ENCODE assay signal across 21 cellular contexts in the genomic region with DNA sequence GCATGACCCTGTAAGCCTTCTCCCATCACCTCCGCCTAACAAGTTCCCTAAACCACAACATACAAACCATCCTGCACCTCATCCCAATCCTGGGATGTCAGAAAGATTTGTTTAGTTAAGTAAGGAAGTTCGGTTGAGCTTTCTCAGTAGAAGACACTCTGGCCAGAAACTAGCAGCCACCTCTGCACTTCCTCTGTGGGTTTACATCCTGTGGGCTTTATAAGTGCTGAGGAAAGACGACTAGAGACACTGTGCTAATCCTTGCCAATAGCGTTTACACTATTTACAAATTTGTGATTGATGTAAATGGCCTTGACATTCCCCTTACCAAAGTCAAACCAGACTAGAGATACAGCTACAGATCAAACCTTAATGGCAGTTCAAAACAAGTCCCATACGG.
DNase-seq lines count a peak whose midpoint lies in the region; ATAC-seq lines count a peak whose summit lies in the region.
"Had no signal": no experiment of that assay in that cellular context is flagged by ENCODE, and none has a peak within 500 bp of the region (broad histone marks: within the 10 kb centered on the region; RNA-seq: fewer than 3 reads in every experiment).

No MANE protein-coding gene starts in this region.

- CTCF ChIA-PET in activated CD8-positive, alpha-beta memory T cell treated with anti-CD3 and anti-CD28 coated beads, Interleukin-2, amount 10 ng/mL, durations not matched to agents 7 days and 5 days (lab: Charles Lee), result interaction anchor here (1.5 kb wide), 1 partner anchor 69 kb away, joined by 4 read pairs; no protein-coding TSS in a partner anchor

- no peaks in the 10 kb centered on the region for H3K9me3 ChIP-seq in MG63
- H3K9me3 ChIP-seq: BLaER1, sigmoid colon, tibial artery had no signal

- DNase-seq in activated CD8-positive, alpha-beta memory T cell treated with anti-CD3 and anti-CD28 coated beads, Interleukin-2, amount 10 ng/mL, durations not matched to agents 7 days and 5 days, result peak; percentile 47
- no peak for DNase-seq in activated CD8-positive, alpha-beta memory T cell treated with anti-CD3 and anti-CD28 coated beads for 24 hours
- no peak for DNase-seq in activated T-helper 2 cell treated with anti-CD3 and anti-CD28 coated beads, Interferon-gamma antibody, Interleukin-2, Interleukin-4, amounts not matched to agents 10 μg/mL and 5 μg/mL and 100 μg/mL, durations not matched to agents 14 hours and 24 hours and 36 hours (ENCODE audit: low spot score)
- DNase-seq in stimulated activated effector memory CD8-positive, alpha-beta T cell treated with anti-CD3 and anti-CD28 coated beads, Interleukin-12 subunit alpha, Interleukin-12 subunit beta, amount 100 ng/mL, for 72 hours (ENCODE audit: low spot score in 2 of 2), result no peak
- DNase-seq in G401 (ENCODE audit: low spot score) (no peak), mesenteric fat pad (ENCODE audit: low spot score) (no peak), MG63 (no peak)
- DNase-seq: cortex of kidney; glutamatergic neuron; H7; Kasumi-1; mesendoderm; NCI-H1092; NCI-H510A; sigmoid colon; stimulated activated naive B cell treated with anti-CD40 and anti-IgM and Interleukin-4, amounts not matched to agents 10 μg/mL and 1 μg/mL and 100 μg/mL, for 72 hours; tibial artery had no signal

- H3K4me3 Mint-ChIP-seq in activated CD8-positive, alpha-beta memory T cell treated with anti-CD3 and anti-CD28 coated beads, Interleukin-2, amount 10 ng/mL, durations not matched to agents 7 days and 5 days, result peak overlapping the region; percentile 67
- H3K4me3 Mint-ChIP-seq in activated T-helper 2 cell treated with anti-CD3 and anti-CD28 coated beads, Interferon-gamma antibody, Interleukin-2, Interleukin-4, amounts not matched to agents 10 μg/mL and 5 μg/mL and 100 μg/mL, durations not matched to agents 14 hours and 24 hours and 36 hours (ENCODE audit: low read depth), result peak overlapping the region; percentile 54
- H3K4me3 Mint-ChIP-seq in stimulated activated effector memory CD8-positive, alpha-beta T cell treated with anti-CD3 and anti-CD28 coated beads, Interleukin-12 subunit alpha, Interleukin-12 subunit beta, amount 100 ng/mL, for 72 hours, result peak overlapping the region; percentile 57
- H3K4me3 Mint-ChIP-seq: nephron; stimulated activated naive B cell treated with anti-CD40 and anti-IgM and Interleukin-4, amounts not matched to agents 10 μg/mL and 1 μg/mL and 100 μg/mL, for 72 hours had no signal

- H3K36me3 ChIP-seq in MG63, result no peaks in the 10 kb centered on the region
- H3K36me3 ChIP-seq: BLaER1, sigmoid colon, tibial artery had no signal

- H3K9me3 Mint-ChIP-seq in activated CD8-positive, alpha-beta memory T cell treated with anti-CD3 and anti-CD28 coated beads, Interleukin-2, amount 10 ng/mL, durations not matched to agents 7 days and 5 days (ENCODE audit: low read depth), result no peaks in the 10 kb centered on the region
- no peaks in the 10 kb centered on the region for H3K9me3 Mint-ChIP-seq in activated T-helper 2 cell treated with anti-CD3 and anti-CD28 coated beads, Interferon-gamma antibody, Interleukin-2, Interleukin-4, amounts not matched to agents 10 μg/mL and 5 μg/mL and 100 μg/mL, durations not matched to agents 14 hours and 24 hours and 36 hours
- H3K9me3 Mint-ChIP-seq in stimulated activated effector memory CD8-positive, alpha-beta T cell treated with anti-CD3 and anti-CD28 coated beads, Interleukin-12 subunit alpha, Interleukin-12 subunit beta, amount 100 ng/mL, for 72 hours, result no peaks in the 10 kb centered on the region
- H3K9me3 Mint-ChIP-seq: nephron; stimulated activated naive B cell treated with anti-CD40 and anti-IgM and Interleukin-4, amounts not matched to agents 10 μg/mL and 1 μg/mL and 100 μg/mL, for 72 hours had no signal

- H3K27me3 ChIP-seq in MG63, result no peaks in the 10 kb centered on the region
- H3K27me3 ChIP-seq: BLaER1, sigmoid colon, tibial artery had no signal

- H3K4me3 ChIP-seq in MG63, result no peak overlapping the region
- H3K4me3 ChIP-seq: BLaER1, sigmoid colon, tibial artery had no signal

- peak overlapping the region; percentile 89 for H3K27ac Mint-ChIP-seq in activated CD8-positive, alpha-beta memory T cell treated with anti-CD3 and anti-CD28 coated beads, Interleukin-2, amount 10 ng/mL, durations not matched to agents 7 days and 5 days
- peak overlapping the region; percentile 65 for H3K27ac Mint-ChIP-seq in activated T-helper 2 cell treated with anti-CD3 and anti-CD28 coated beads, Interferon-gamma antibody, Interleukin-2, Interleukin-4, amounts not matched to agents 10 μg/mL and 5 μg/mL and 100 μg/mL, durations not matched to agents 14 hours and 24 hours and 36 hours
- H3K27ac Mint-ChIP-seq in stimulated activated effector memory CD8-positive, alpha-beta T cell treated with anti-CD3 and anti-CD28 coated beads, Interleukin-12 subunit alpha, Interleukin-12 subunit beta, amount 100 ng/mL, for 72 hours, result peak overlapping the region; percentile 63
- H3K27ac Mint-ChIP-seq: nephron; stimulated activated naive B cell treated with anti-CD40 and anti-IgM and Interleukin-4, amounts not matched to agents 10 μg/mL and 1 μg/mL and 100 μg/mL, for 72 hours had no signal

- ATAC-seq in activated CD8-positive, alpha-beta memory T cell treated with anti-CD3 and anti-CD28 coated beads, Interleukin-2, amount 10 ng/mL, durations not matched to agents 7 days and 5 days, result peak; percentile 58
- peak; percentile 66 for ATAC-seq in HG02973 (IDR thresholded peaks at IDR 0.05; ENCODE audit: unreplicated experiment)
- peak; percentile 72 for ATAC-seq in stimulated activated effector memory CD8-positive, alpha-beta T cell treated with anti-CD3 and anti-CD28 coated beads, Interleukin-12 subunit alpha, Interleukin-12 subunit beta, amount 100 ng/mL, for 72 hours
- ATAC-seq: SK-N-SH treated with all-trans-retinoic acid at 6 μM for 48 hours; stimulated activated naive B cell treated with anti-CD40 and anti-IgM and Interleukin-4, amounts not matched to agents 10 μg/mL and 1 μg/mL and 100 μg/mL, for 72 hours had no signal

- no peaks in the 10 kb centered on the region for H3K27me3 Mint-ChIP-seq in activated CD8-positive, alpha-beta memory T cell treated with anti-CD3 and anti-CD28 coated beads, Interleukin-2, amount 10 ng/mL, durations not matched to agents 7 days and 5 days
- no peaks in the 10 kb centered on the region for H3K27me3 Mint-ChIP-seq in activated T-helper 2 cell treated with anti-CD3 and anti-CD28 coated beads, Interferon-gamma antibody, Interleukin-2, Interleukin-4, amounts not matched to agents 10 μg/mL and 5 μg/mL and 100 μg/mL, durations not matched to agents 14 hours and 24 hours and 36 hours (ENCODE audit: low read depth)
- H3K27me3 Mint-ChIP-seq: stimulated activated naive B cell treated with anti-CD40 and anti-IgM and Interleukin-4, amounts not matched to agents 10 μg/mL and 1 μg/mL and 100 μg/mL, for 72 hours had no signal

- H3K4me1 Mint-ChIP-seq in activated CD8-positive, alpha-beta memory T cell treated with anti-CD3 and anti-CD28 coated beads, Interleukin-2, amount 10 ng/mL, durations not matched to agents 7 days and 5 days, result peaks cover 53% of the 10 kb centered on the region
- peaks cover 42% of the 10 kb centered on the region for H3K4me1 Mint-ChIP-seq in activated T-helper 2 cell treated with anti-CD3 and anti-CD28 coated beads, Interferon-gamma antibody, Interleukin-2, Interleukin-4, amounts not matched to agents 10 μg/mL and 5 μg/mL and 100 μg/mL, durations not matched to agents 14 hours and 24 hours and 36 hours (ENCODE audit: low read depth)
- H3K4me1 Mint-ChIP-seq in stimulated activated effector memory CD8-positive, alpha-beta T cell treated with anti-CD3 and anti-CD28 coated beads, Interleukin-12 subunit alpha, Interleukin-12 subunit beta, amount 100 ng/mL, for 72 hours, result peaks cover 37% of the 10 kb centered on the region
- H3K4me1 Mint-ChIP-seq: nephron had no signal

- in situ Hi-C loops in G401 (cut with HindIII; ENCODE audit: low sequenced_read_pairs), result no loop called here

- H3K36me3 Mint-ChIP-seq in activated CD8-positive, alpha-beta memory T cell treated with anti-CD3 and anti-CD28 coated beads, Interleukin-2, amount 10 ng/mL, durations not matched to agents 7 days and 5 days, result peaks cover 16% of the 10 kb centered on the region
- peaks cover 13% of the 10 kb centered on the region for H3K36me3 Mint-ChIP-seq in activated T-helper 2 cell treated with anti-CD3 and anti-CD28 coated beads, Interferon-gamma antibody, Interleukin-2, Interleukin-4, amounts not matched to agents 10 μg/mL and 5 μg/mL and 100 μg/mL, durations not matched to agents 14 hours and 24 hours and 36 hours (ENCODE audit: low read depth)
- no peaks in the 10 kb centered on the region for H3K36me3 Mint-ChIP-seq in stimulated activated effector memory CD8-positive, alpha-beta T cell treated with anti-CD3 and anti-CD28 coated beads, Interleukin-12 subunit alpha, Interleukin-12 subunit beta, amount 100 ng/mL, for 72 hours
- H3K36me3 Mint-ChIP-seq: stimulated activated naive B cell treated with anti-CD40 and anti-IgM and Interleukin-4, amounts not matched to agents 10 μg/mL and 1 μg/mL and 100 μg/mL, for 72 hours had no signal

- intact Hi-C loops in activated T-helper 2 cell treated with anti-CD3 and anti-CD28 coated beads, Interferon-gamma antibody, Interleukin-2, Interleukin-4, amounts not matched to agents 10 μg/mL and 5 μg/mL and 100 μg/mL, durations not matched to agents 14 hours and 24 hours and 36 hours (cut with micrococcal nuclease), result loop anchor here (5.0 to 10.0 kb wide), 2 partner anchors 69 to 246 kb away; a partner anchor contains a TSS
